8 cellular contexts compared by ENCODE assay signal in genomic region chr2:36357506-36358316, GRCh38. TPM values are rescaled to one million over a fixed set of nuclear protein-coding genes. Genes with fewer than 3 reads are reported as not detected.
DNase-seq lines count a peak whose midpoint lies in the region; ATAC-seq and TF ChIP-seq lines count a peak whose summit lies in the region.

No MANE protein-coding gene starts in this region.

- H3K4me3 Mint-ChIP-seq in T-cell = peak overlapping the region; percentile 84 to 94 (median 89)

- H3K4me1 ChIP-seq in lower lobe of right lung = peaks cover 64% of the 10 kb centered on the region

- CTCF ChIA-PET in AG04449 (lab: Yijun Ruan, JAX) = interaction anchor here (0.9 to 2.1 kb wide), 5 partner anchors 15 to 85 kb away, joined by 3 to 7 read pairs (median 4); no protein-coding TSS in a partner anchor
- CTCF ChIA-PET in T-cell (lab: Charles Lee) = interaction anchor here in 1 of 2 donors (0.7 kb wide), 1 partner anchor 395 kb away, joined by 3 read pairs; no protein-coding TSS in a partner anchor

- POLR2A ChIA-PET in AG04449 (lab: Yijun Ruan, JAX) (interaction anchor here (0.6 to 1.8 kb wide), 9 partner anchors 9 to 128 kb away, joined by 3 to 7 read pairs (median 4); no protein-coding TSS in a partner anchor), T-cell (lab: Charles Lee) (no interaction called here)

- H3K27me3 ChIP-seq in lower lobe of right lung (ENCODE audit: low read depth) = no peaks in the 10 kb centered on the region

- no peaks in the 10 kb centered on the region for H3K9me3 ChIP-seq in lower lobe of right lung

- intact Hi-C loops in lower lobe of right lung (cut with DNase I) = loop anchor here (10.0 kb wide), 1 partner anchor 147 kb away; no protein-coding TSS in a partner anchor

- H3K9me3 Mint-ChIP-seq in T-cell = no peaks in the 10 kb centered on the region

- H3K27ac ChIP-seq in lower lobe of right lung = peak overlapping the region; percentile 76

- peak overlapping the region; percentile 72 for H3K4me3 ChIP-seq in AG04449 (ENCODE audit: low read depth, low read length)
- H3K4me3 ChIP-seq in lower lobe of right lung = peak overlapping the region; percentile 86

- peak; percentile 36 for ATAC-seq in GM18511 (IDR thresholded peaks at IDR 0.05; ENCODE audit: unreplicated experiment)
- ATAC-seq in HG03108 (IDR thresholded peaks at IDR 0.05; ENCODE audit: unreplicated experiment) = peak; percentile 29
- peak in 2 of 4 experiments; percentile 25 to 52 for ATAC-seq in T-cell (replicated peaks in 1 of 4)
- ATAC-seq in lower lobe of right lung = peak in 1 of 2 donors; percentile 26
- ATAC-seq in stimulated activated naive CD8-positive, alpha-beta T cell treated with anti-CD3 and anti-CD28 coated beads, Interleukin-15, Interleukin-2, amounts not matched to agents 100 U/mL and 50 U/mL, for 24 hours = peak; percentile 61

- TF ChIP-seq CTCF in AG04449 (IDR thresholded peaks at IDR 0.05; ENCODE audit: insufficient read depth, low read length, missing control alignments) (peak; percentile 36), lower lobe of right lung (IDR thresholded peaks at IDR 0.05) (peak; percentile 39)

- H3K27ac Mint-ChIP-seq in T-cell = peak overlapping the region in 1 of 2 donors; percentile 40

- peaks cover 45 to 54% of the 10 kb centered on the region in 2 donors for H3K27me3 Mint-ChIP-seq in T-cell

- no peaks in the 10 kb centered on the region for H3K36me3 ChIP-seq in lower lobe of right lung

- peaks cover 27 to 40% (median 32%) of the 10 kb centered on the region in 3 donors for H3K4me1 Mint-ChIP-seq in T-cell

- no peaks in the 10 kb centered on the region for H3K36me3 Mint-ChIP-seq in T-cell

- DNase-seq in AG04449 (ENCODE audit: low read depth, low spot score) (no peak), T-cell (peak in 11 of 34 experiments; percentile 3 to 20 (median 10)), dermis blood vessel endothelial cell (peak; percentile 82), lower lobe of right lung (no peak), NCI-H2029 treated with DMSO at 0.1 percent for 48 hours (lab: John Stamatoyannopoulos, UW) (no peak)
- DNase-seq in stimulated activated naive CD8-positive, alpha-beta T cell treated with anti-CD3 and anti-CD28 coated beads, Interleukin-15, Interleukin-2, amounts not matched to agents 100 U/mL and 50 U/mL, for 24 hours = peak; percentile 64

RNA-seq across cellular contexts. Expression of gene CRIM1, which starts 2.1 kb away (rescaled TPM):
- 1 to 10 TPM; 2.0 to 5.8 (median 4.2) TPM for total RNA-seq in T-cell
- total RNA-seq in dermis blood vessel endothelial cell = 765 and 891 TPM in 2 replicates
- total RNA-seq in lower lobe of right lung = 105 TPM

Comparison
In these comparisons a context has a peak if more than half of its experiments do, and no peak if none do; other contexts are left out.
1. DNase-seq: peak in dermis blood vessel endothelial cell (single experiment) and stimulated activated naive CD8-positive, alpha-beta T cell treated with anti-CD3 and anti-CD28 coated beads, Interleukin-15, Interleukin-2, amounts not matched to agents 100 U/mL and 50 U/mL, for 24 hours (single experiment); none in AG04449 (single experiment), lower lobe of right lung (single experiment) and NCI-H2029 treated with DMSO at 0.1 percent for 48 hours (single experiment).
2. RNA of gene CRIM1, which starts 2.1 kb away (total RNA-seq): 765 to 891 TPM in dermis blood vessel endothelial cell and 105 TPM in lower lobe of right lung (single experiment); 2.0 to 5.8 TPM in T-cell; every median in the first group is over 10 times any median in the second.